Comparison of ENCODE assay signal across 11 cellular contexts in the genomic region with DNA sequence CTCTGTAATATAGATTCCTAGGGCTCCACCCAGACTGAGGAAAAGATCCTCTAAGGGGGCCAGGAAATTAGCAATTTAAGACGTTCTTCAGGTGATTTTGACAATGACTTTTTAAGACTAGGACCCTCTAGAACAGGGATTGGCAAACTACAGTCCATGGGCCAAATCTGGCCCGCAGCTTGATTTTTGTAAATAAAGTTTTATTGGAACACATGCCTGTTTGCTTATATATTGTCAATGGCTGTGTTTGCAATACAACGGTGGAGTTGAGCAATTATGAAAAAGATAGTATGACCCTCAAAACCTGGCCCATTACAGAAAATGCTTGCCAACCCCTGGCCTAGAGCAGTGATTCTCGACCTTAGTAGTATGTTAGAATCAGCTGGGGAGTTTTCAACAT.
"Had no signal": no experiment of that assay in that cellular context is flagged by ENCODE, and none has a peak within 500 bp of the region (broad histone marks: within the 10 kb centered on the region; RNA-seq: fewer than 3 reads in every experiment).

No MANE protein-coding gene starts in this region.

- H3K4me2 ChIP-seq: GM23338 had no signal

- H3K4me3 ChIP-seq: GM23248, GM23338, HAP-1 had no signal

- ATAC-seq: GM23338, HCT116 had no signal

- H2AFZ ChIP-seq: GM23248, GM23338 had no signal

- H3K4me3 Mint-ChIP-seq: GM23338, H9, HFFc6 had no signal

- H3K27ac Mint-ChIP-seq: GM23338, H9, HFFc6 had no signal

- H3K4me1 Mint-ChIP-seq: GM23338 had no signal

- DNase-seq: GM23248, GOT3, H7, H9, HCEC 1CT, HFFc6 had no signal

- H3K36me3 ChIP-seq: HAP-1 had no signal

- H3K9me3 ChIP-seq: HAP-1 had no signal

- H3K9me3 Mint-ChIP-seq: GM23338, H9, HFFc6 had no signal

- H3K9ac ChIP-seq: GM23248 had no signal

- H3K4me1 ChIP-seq: HAP-1 had no signal

- FAIRE-seq: H1, H54 had no signal

- H3K27ac ChIP-seq: GM23248 had no signal
